ENCODE assay signal across 30 cellular contexts in genomic region chr12:21647179-21647578, GRCh38. TPM values are rescaled to one million over a fixed set of nuclear protein-coding genes. Genes with fewer than 3 reads are reported as not detected.
A peak's percentile ranks its signal among the peaks of the same experiment; 100 is the strongest.
DNase-seq lines count a peak whose midpoint lies in the region; ATAC-seq, FAIRE-seq and TF ChIP-seq lines count a peak whose summit lies in the region.
"Had no signal": no experiment of that assay in that cellular context is flagged by ENCODE, and none has a peak within 500 bp of the region (broad histone marks: within the 10 kb centered on the region; RNA-seq: fewer than 3 reads in every experiment).

No MANE protein-coding gene starts in this region.

- no peak for ATAC-seq in activated CD4-positive, alpha-beta T cell treated with anti-CD3 and anti-CD28 coated beads for 36 hours
- no peak for ATAC-seq in T-cell (replicated peaks in 1 of 4)
- ATAC-seq: HCT116, SK-N-SH treated with all-trans-retinoic acid at 6 μM for 48 hours had no signal

- no peak for TF ChIP-seq RAD21 in H1 (IDR thresholded peaks at IDR 0.05 in 1 of 2, conservative IDR thresholded peaks at IDR 0.05 in 1 of 2; ENCODE audit: low read depth in 2 of 2, low read length in 2 of 2)

- no peak overlapping the region for H3K14ac ChIP-seq in H1 (ENCODE audit: insufficient read length)

- peaks cover 85% of the 10 kb centered on the region for H3K36me3 Mint-ChIP-seq in activated CD4-positive, alpha-beta T cell treated with anti-CD3 and anti-CD28 coated beads for 36 hours (ENCODE audit: low read depth)
- peaks cover 87 to 96% of the 10 kb centered on the region in 2 donors for H3K36me3 Mint-ChIP-seq in CD4-positive, alpha-beta memory T cell
- peaks cover 80% of the 10 kb centered on the region for H3K36me3 Mint-ChIP-seq in T-cell

- H3K4me1 Mint-ChIP-seq in activated CD4-positive, alpha-beta T cell treated with anti-CD3 and anti-CD28 coated beads for 36 hours = peaks cover 87% of the 10 kb centered on the region
- peaks cover 58 to 96% (median 85%) of the 10 kb centered on the region in 4 donors for H3K4me1 Mint-ChIP-seq in CD4-positive, alpha-beta memory T cell
- H3K4me1 Mint-ChIP-seq in T-cell = peaks cover 88 to 96% (median 95%) of the 10 kb centered on the region in 3 donors

- H3K36me3 ChIP-seq in CD4-positive, alpha-beta memory T cell (ENCODE audit: insufficient read depth, low read length) = peaks cover 71% of the 10 kb centered on the region
- peaks cover 38 to 98% (median 79%) of the 10 kb centered on the region in 4 experiments for H3K36me3 ChIP-seq in H1 (ENCODE audit: control insufficient read depth in 2 of 4, insufficient read depth in 4 of 4, low read length in 3 of 4)

- FAIRE-seq in H1 (lab: Jason Lieb, UNC) = no peak
- FAIRE-seq: endothelial cell of umbilical vein had no signal

- H3K18ac ChIP-seq in H1 (ENCODE audit: extremely low read depth, low read length) = no peak overlapping the region

- POLR2A ChIA-PET in activated CD4-positive, alpha-beta T cell treated with anti-CD3 and anti-CD28 coated beads for 36 hours (lab: Charles Lee) = interaction anchor here (0.9 kb wide), 1 partner anchor 33 kb away, joined by 3 read pairs; no protein-coding TSS in a partner anchor
- POLR2A ChIA-PET in CD4-positive, alpha-beta memory T cell (lab: Charles Lee; ENCODE audit: partially characterized antibody) = interaction anchor here (1.0 to 4.1 kb wide), 3 partner anchors 10 to 33 kb away, joined by 3 to 59 read pairs (median 3); partner anchors contain the start of gene LDHB
- POLR2A ChIA-PET in T-cell (lab: Charles Lee) = interaction anchor here in 1 of 2 donors (0.6 to 0.8 kb wide), 3 partner anchors 10 to 220 kb away, joined by 4 to 5 read pairs (median 5); partner anchors contain the start of gene LDHB
- POLR2A ChIA-PET in H1 (lab: Charles Lee; ENCODE audit: partially characterized antibody) = interaction anchor here (0.6 to 10.4 kb wide), 8 partner anchors 7 to 1471 kb away, joined by 3 to 123 read pairs (median 6); partner anchors contain the start of gene LDHB

- no peak for TF ChIP-seq CTCF in H1 (IDR thresholded peaks at IDR 0.05; ENCODE audit: control extremely low read depth in 1 of 3, insufficient read depth in 1 of 3, low read depth in 1 of 3, low read length in 3 of 3)

- peaks cover 13 to 18% of the 10 kb centered on the region in 2 experiments for H4K20me1 ChIP-seq in H1 (replicated peaks in 1 of 2; ENCODE audit: control insufficient read depth in 1 of 2, insufficient read depth in 2 of 2, low read length in 2 of 2)

- no peaks in the 10 kb centered on the region for H3K9me3 Mint-ChIP-seq in activated CD4-positive, alpha-beta T cell treated with anti-CD3 and anti-CD28 coated beads for 36 hours (ENCODE audit: low read depth)
- no peaks in the 10 kb centered on the region for H3K9me3 Mint-ChIP-seq in CD4-positive, alpha-beta memory T cell
- no peaks in the 10 kb centered on the region for H3K9me3 Mint-ChIP-seq in T-cell

- H2BK5ac ChIP-seq in H1 (ENCODE audit: low read depth, low read length) = no peak overlapping the region

- H3K4me1 ChIP-seq in CD4-positive, alpha-beta memory T cell (ENCODE audit: insufficient read depth, low read length) = peaks cover 89% of the 10 kb centered on the region
- peaks cover 0 to 4% (median 3%) of the 10 kb centered on the region in 4 experiments; a peak in 4 of 7 replicates for H3K4me1 ChIP-seq in H1 (replicated peaks in 1 of 4; ENCODE audit: control insufficient read depth in 3 of 4, insufficient read depth in 4 of 4, low read length in 3 of 4)

- H3K9ac ChIP-seq in H1 (replicated peaks in 1 of 4; ENCODE audit: extremely low read depth in 1 of 4, low read depth in 3 of 4, low read length in 3 of 4) = no peak overlapping the region

- H3K79me2 ChIP-seq in H1 (ENCODE audit: control insufficient read depth in 1 of 2, insufficient read depth in 2 of 2, low read length in 2 of 2) = peaks cover 0 to 77% of the 10 kb centered on the region in 2 experiments; a peak in 3 of 4 replicates

- no peak overlapping the region for H3K4ac ChIP-seq in H1 (replicated peaks; ENCODE audit: insufficient read length, low read depth, low read length)

- H3K4me3 Mint-ChIP-seq in activated CD4-positive, alpha-beta T cell treated with anti-CD3 and anti-CD28 coated beads for 36 hours = no peak overlapping the region
- peak overlapping the region in 4 of 8 donors; percentile 26 to 62 (median 38) for H3K4me3 Mint-ChIP-seq in CD4-positive, alpha-beta memory T cell
- peak overlapping the region in 1 of 3 donors; percentile 54 for H3K4me3 Mint-ChIP-seq in T-cell

- H2BK15ac ChIP-seq in H1 (ENCODE audit: low read length) = no peak overlapping the region

- H3K27me3 Mint-ChIP-seq in activated CD4-positive, alpha-beta T cell treated with anti-CD3 and anti-CD28 coated beads for 36 hours = no peaks in the 10 kb centered on the region
- no peaks in the 10 kb centered on the region for H3K27me3 Mint-ChIP-seq in CD4-positive, alpha-beta memory T cell
- H3K27me3 Mint-ChIP-seq in T-cell = no peaks in the 10 kb centered on the region

- no peaks in the 10 kb centered on the region for H3K23me2 ChIP-seq in H1 (ENCODE audit: low read depth, low read length)

- H2AK5ac ChIP-seq in H1 (ENCODE audit: low read depth, low read length) = no peak overlapping the region

- H4K91ac ChIP-seq in H1 (replicated peaks; ENCODE audit: insufficient read length, low read length) = no peak overlapping the region

- intact Hi-C loops in activated CD4-positive, alpha-beta T cell treated with anti-CD3 and anti-CD28 coated beads for 36 hours (cut with DNase I, micrococcal nuclease) = no loop called here
- intact Hi-C loops in CD4-positive, alpha-beta memory T cell (cut with micrococcal nuclease) = loop anchor here (2.0 kb wide), 1 partner anchor 14 kb away; no protein-coding TSS in a partner anchor

- no peak overlapping the region for H4K5ac ChIP-seq in H1 (ENCODE audit: insufficient read length, low read depth, low read length)

- H2BK20ac ChIP-seq in H1 (ENCODE audit: low read length) = no peak overlapping the region

- no peak overlapping the region for H2BK120ac ChIP-seq in H1 (replicated peaks; ENCODE audit: low read depth, low read length)

- peak overlapping the region; percentile 4 for H3K27ac Mint-ChIP-seq in activated CD4-positive, alpha-beta T cell treated with anti-CD3 and anti-CD28 coated beads for 36 hours
- peak overlapping the region in 5 of 7 donors; percentile 10 to 75 (median 58) for H3K27ac Mint-ChIP-seq in CD4-positive, alpha-beta memory T cell
- peak overlapping the region; percentile 62 to 86 for H3K27ac Mint-ChIP-seq in T-cell

- H3K4me3 ChIP-seq in CD4-positive, alpha-beta memory T cell (ENCODE audit: low read length in 2 of 2) = no peak overlapping the region
- no peak overlapping the region for H3K4me3 ChIP-seq in H1 (ENCODE audit: extremely low read depth in 1 of 4, insufficient read depth in 2 of 4, low read depth in 3 of 4, low read length in 4 of 4)
- H3K4me3 ChIP-seq: smooth muscle cell, tibial artery had no signal

- no peak for TF ChIP-seq EP300 in H1 (IDR thresholded peaks at IDR 0.05; ENCODE audit: borderline replicate concordance in 1 of 2, low read depth in 2 of 2, low read length in 2 of 2)

- H4K8ac ChIP-seq in H1 (ENCODE audit: extremely low read depth, insufficient read depth, low read length) = no peak overlapping the region

- no peak overlapping the region for H2BK12ac ChIP-seq in H1 (ENCODE audit: low read depth, low read length)

- H3K56ac ChIP-seq in H1 (replicated peaks; ENCODE audit: insufficient read length, low read depth, low read length) = no peak overlapping the region

- no peak overlapping the region for H2AFZ ChIP-seq in H1 (ENCODE audit: low read length)

- no peaks in the 10 kb centered on the region for H3K27me3 ChIP-seq in CD4-positive, alpha-beta memory T cell (ENCODE audit: insufficient read depth, low read length)
- no peaks in the 10 kb centered on the region for H3K27me3 ChIP-seq in H1 (replicated peaks in 1 of 4; ENCODE audit: control insufficient read depth in 3 of 4, extremely low read depth in 1 of 4, insufficient read depth in 3 of 4, low read length in 3 of 4)
- H3K27me3 ChIP-seq: tibial artery had no signal

- H3K27ac ChIP-seq in CD4-positive, alpha-beta memory T cell (ENCODE audit: low read depth, low read length) = no peak overlapping the region
- peak overlapping the region; percentile 18; the same call in 1 of the 2 replicates for H3K27ac ChIP-seq in H1 (ENCODE audit: low read depth, low read length)
- H3K27ac ChIP-seq: 22Rv1, RWPE1, tibial artery, WERI-Rb-1 had no signal

- H3K4me2 ChIP-seq in H1 (ENCODE audit: insufficient read depth in 1 of 2, low read depth in 2 of 2, low read length in 2 of 2) = no peak overlapping the region
- H3K4me2 ChIP-seq: smooth muscle cell had no signal

- peak in 1 of 2 experiments; percentile 56; a peak in 1 of 3 replicates for TF ChIP-seq POLR2A in H1 (IDR thresholded peaks at IDR 0.05; ENCODE audit: control extremely low read depth in 1 of 2, low read depth in 2 of 2, low read length in 2 of 2)

- peaks cover 9% of the 10 kb centered on the region for H3K79me1 ChIP-seq in H1 (ENCODE audit: low read depth, low read length)

- no peak for DNase-seq in activated CD4-positive, alpha-beta T cell treated with anti-CD3 and anti-CD28 coated beads for 36 hours
- DNase-seq in activated CD4-positive, alpha-beta T cell treated with anti-CD3 and anti-CD28 coated beads for 4 hours = no peak
- no peak for DNase-seq in CD4-positive, alpha-beta memory T cell
- DNase-seq in T-cell = no peak
- DNase-seq in H1 (ENCODE audit: low read depth in 1 of 2, low spot score in 2 of 2) = no peak
- DNase-seq in DMS53 (lab: John Stamatoyannopoulos, UW) = no peak
- DNase-seq in C1 segment of cervical spinal cord (lab: John Stamatoyannopoulos, UW) = no peak
- no peak for DNase-seq in NCI-H1417 (lab: John Stamatoyannopoulos, UW)
- DNase-seq: anterior cingulate cortex; caudate nucleus; dermis blood vessel endothelial cell; EL; NCI-H2029; NCI-H226; NCI-H748 treated with DMSO at 0.1 percent for 48 hours; retina; stimulated activated CD4-positive, alpha-beta T cell treated with anti-CD3 and anti-CD28 coated beads, Interleukin-2, amount 100 ng/mL, for 48 hours; stimulated activated naive CD4-positive, alpha-beta T cell; tibial artery; WERI-Rb-1 had no signal

- no peak overlapping the region for H3K23ac ChIP-seq in H1 (ENCODE audit: insufficient read length)

- CTCF ChIA-PET in activated CD4-positive, alpha-beta T cell treated with anti-CD3 and anti-CD28 coated beads for 36 hours (lab: Charles Lee) = interaction anchor here (1.6 kb wide), 1 partner anchor 10 kb away, joined by 4 read pairs; no protein-coding TSS in a partner anchor
- CTCF ChIA-PET in CD4-positive, alpha-beta memory T cell (lab: Charles Lee; ENCODE audit: partially characterized antibody) = interaction anchor here (1.4 to 7.7 kb wide), 2 partner anchors 13 to 32 kb away, joined by 5 to 79 read pairs; no protein-coding TSS in a partner anchor
- CTCF ChIA-PET in T-cell (lab: Charles Lee) = interaction anchor here (0.6 to 0.9 kb wide), 3 partner anchors 8 to 437 kb away, joined by 3 read pairs; no protein-coding TSS in a partner anchor
- CTCF ChIA-PET in H1 (lab: Charles Lee; ENCODE audit: partially characterized antibody) = interaction anchor here (0.7 kb wide), 1 partner anchor 33 kb away, joined by 3 read pairs; no protein-coding TSS in a partner anchor

- no peaks in the 10 kb centered on the region for H3K9me3 ChIP-seq in CD4-positive, alpha-beta memory T cell (ENCODE audit: control insufficient read depth in 1 of 2, low read length in 2 of 2)
- no peaks in the 10 kb centered on the region for H3K9me3 ChIP-seq in H1 (ENCODE audit: insufficient read depth in 2 of 2, low read depth in 1 of 2, low read length in 1 of 2)
- H3K9me3 ChIP-seq: tibial artery had no signal

RNA-seq across cellular contexts. Expression of gene LDHB, which starts 10.5 kb away (rescaled TPM):
- total RNA-seq in activated CD4-positive, alpha-beta T cell treated with anti-CD3 and anti-CD28 coated beads for 36 hours = 1,000 to 10,000 TPM in 1 of 2 experiments, 100 to 1,000 TPM in 1; 918 to 1,852 TPM
- total RNA-seq in CD4-positive, alpha-beta memory T cell = 1,000 to 10,000 TPM; 1,100 to 1,180 TPM
- polyA plus RNA-seq in CD4-positive, alpha-beta memory T cell = 1,000 to 10,000 TPM; 2,006 to 2,555 TPM
- total RNA-seq in T-cell = 100 to 1,000 TPM; 680 to 879 (median 854) TPM
- total RNA-seq in H1 (2021; fragmentation: NEBNext Ultra II Directional; extraction: Animal tissue kit (Norgen Biotek cat#: 25700)) = 1,716 and 1,781 TPM in 2 replicates
- polyA plus RNA-seq in H1 (2011; rRNA removed) = 616 and 1,177 TPM in 2 replicates
- polyA plus RNA-seq in H1 (2011; cell fraction: cytosol; rRNA removed) = 1,593 TPM
- polyA plus RNA-seq in H1 (2011; cell fraction: nucleus; rRNA removed) = 241 TPM
- polyA plus RNA-seq in H1 (2012, experiment 1 of 2) = 1,610 to 2,553 TPM (median 1,765 TPM) in 4 replicates
- 308 TPM for polyA plus RNA-seq in H1 (2012, experiment 2 of 2)
- 694 TPM for polyA plus RNA-seq in H1 (2013, experiment 1 of 2)
- polyA plus RNA-seq in H1 (2013, experiment 2 of 2) = 730 TPM
- polyA minus RNA-seq in H1 (2011; rRNA and poly(A)+ RNA removed) = 935 and 1,173 TPM in 2 replicates
- polyA minus RNA-seq in H1 (2011; cell fraction: cytosol; rRNA and poly(A)+ RNA removed) = 453 TPM
- 323 TPM for polyA minus RNA-seq in H1 (2011; cell fraction: nucleus; rRNA and poly(A)+ RNA removed)

RNA-seq across cellular contexts. Expression of gene GYS2, which starts 42.5 kb away (rescaled TPM):
- total RNA-seq in activated CD4-positive, alpha-beta T cell treated with anti-CD3 and anti-CD28 coated beads for 36 hours = not detected
- total RNA-seq in CD4-positive, alpha-beta memory T cell = under 1 TPM; 0.11 to 0.32 TPM
- polyA plus RNA-seq in CD4-positive, alpha-beta memory T cell = not detected
- total RNA-seq in T-cell = under 1 TPM in 3 of 5 donors, not detected in 2; 0.23 to 0.40 (median 0.28) TPM
- total RNA-seq in H1 (2021; fragmentation: NEBNext Ultra II Directional; extraction: Animal tissue kit (Norgen Biotek cat#: 25700)) = not detected in 2 replicates
- not detected in 2 replicates for polyA plus RNA-seq in H1 (2011; rRNA removed)
- polyA plus RNA-seq in H1 (2011; cell fraction: cytosol; rRNA removed) = not detected
- not detected for polyA plus RNA-seq in H1 (2011; cell fraction: nucleus; rRNA removed)
- not detected in 4 replicates for polyA plus RNA-seq in H1 (2012, experiment 1 of 2)
- not detected for polyA plus RNA-seq in H1 (2012, experiment 2 of 2)
- polyA plus RNA-seq in H1 (2013, experiment 1 of 2) = not detected
- not detected for polyA plus RNA-seq in H1 (2013, experiment 2 of 2)
- not detected in 2 replicates for polyA minus RNA-seq in H1 (2011; rRNA and poly(A)+ RNA removed)
- not detected for polyA minus RNA-seq in H1 (2011; cell fraction: cytosol; rRNA and poly(A)+ RNA removed)
- not detected for polyA minus RNA-seq in H1 (2011; cell fraction: nucleus; rRNA and poly(A)+ RNA removed)
- total RNA-seq: activated CD8-positive, alpha-beta memory T cell treated with anti-CD3 and anti-CD28 coated beads for 36 hours; dermis blood vessel endothelial cell; endothelial cell of umbilical vein; HT-29; myocyte; osteoblast; smooth muscle cell had no signal
- polyA plus RNA-seq: smooth muscle cell had no signal

Comparison
In these comparisons a context has a peak if more than half of its experiments do, and no peak if none do; other contexts are left out.
1. H3K27ac Mint-ChIP-seq: peak in every context shown above with its lines; median percentile 74 in T-cell; 58 in CD4-positive, alpha-beta memory T cell; 4 in activated CD4-positive, alpha-beta T cell treated with anti-CD3 and anti-CD28 coated beads for 36 hours.